ENCODE assay signal across 11 cellular contexts in genomic region chr17:15273141-15273793, GRCh38. TPM values are rescaled to one million over a fixed set of nuclear protein-coding genes. Genes with fewer than 3 reads are reported as not detected.
A peak's percentile ranks its signal among the peaks of the same experiment; 100 is the strongest.
DNase-seq lines count a peak whose midpoint lies in the region; TF ChIP-seq lines count a peak whose summit lies in the region.
"Had no signal": no experiment of that assay in that cellular context is flagged by ENCODE, and none has a peak within 500 bp of the region (broad histone marks: within the 10 kb centered on the region; RNA-seq: fewer than 3 reads in every experiment).

No MANE protein-coding gene starts in this region.

- H3K27me3 ChIP-seq in SK-N-SH (ENCODE audit: insufficient read depth): no peaks in the 10 kb centered on the region
- H3K27me3 ChIP-seq in thyroid gland: no peaks in the 10 kb centered on the region
- H3K27me3 ChIP-seq in dorsolateral prefrontal cortex: no peaks in the 10 kb centered on the region
- H3K27me3 ChIP-seq: ascending aorta had no signal

- no peaks in the 10 kb centered on the region for H3K79me2 ChIP-seq in SK-N-SH (ENCODE audit: insufficient read depth)

- POLR2A ChIA-PET in SK-N-SH (lab: Yijun Ruan, JAX): interaction anchor here (1.1 kb wide), 1 partner anchor 10 kb away, joined by 3 read pairs; no protein-coding TSS in a partner anchor

- H3K9me3 ChIP-seq in SK-N-SH (no peaks in the 10 kb centered on the region), thyroid gland (no peaks in the 10 kb centered on the region)
- H3K9me3 ChIP-seq: ascending aorta, HAP-1 had no signal

- H3K27ac ChIP-seq in SK-N-SH (ENCODE audit: low read depth in 2 of 2, low read length in 1 of 2): no peak overlapping the region
- H3K27ac ChIP-seq in thyroid gland: no peak overlapping the region
- no peak overlapping the region for H3K27ac ChIP-seq in dorsolateral prefrontal cortex
- H3K27ac ChIP-seq: ascending aorta had no signal

- DNase-seq in Daoy (ENCODE audit: low read depth) (peak; percentile 30), SK-N-SH (no peak), fibroblast of villous mesenchyme (ENCODE audit: low read depth) (peak; percentile 97), skeletal muscle cell (ENCODE audit: low read depth) (peak; percentile 81), NCI-H510A (lab: John Stamatoyannopoulos, UW) (no peak), thyroid gland (no peak), dorsolateral prefrontal cortex (no peak)
- no peak for DNase-seq in NK-92 treated with Interleukin-12 subunit alpha and Interleukin-12 subunit beta, amount 100 ng/mL, for 24 hours (lab: John Stamatoyannopoulos, UW)
- DNase-seq: NCI-H1417 treated with DMSO at 0.1 percent for 48 hours had no signal

- WGBS in SK-N-SH (ENCODE audit: low lambda C conversion rate): 56% methylated on average over 5 of the region's 5 CpGs
- WGBS in thyroid gland, 2 donors: 81 to 84% methylated on average over 5 of the region's 5 CpGs

- no peaks in the 10 kb centered on the region for H3F3A ChIP-seq in SK-N-SH (replicated peaks; ENCODE audit: insufficient read depth)

- H3K4me1 ChIP-seq in SK-N-SH (ENCODE audit: control insufficient read depth in 1 of 2, insufficient read depth in 2 of 2, low read depth in 1 of 2, low read length in 1 of 2): no peaks in the 10 kb centered on the region; a peak in 1 of 4 replicates
- peaks cover 5 to 17% of the 10 kb centered on the region in 2 donors for H3K4me1 ChIP-seq in thyroid gland
- H3K4me1 ChIP-seq: ascending aorta, HAP-1 had no signal

- H3K4me3 ChIP-seq in SK-N-SH (ENCODE audit: low read depth in 2 of 2, low read length in 1 of 2): no peak overlapping the region
- H3K4me3 ChIP-seq in fibroblast of villous mesenchyme (ENCODE audit: low read depth, low read length): no peak overlapping the region
- H3K4me3 ChIP-seq in skeletal muscle cell (ENCODE audit: low read depth, low read length): no peak overlapping the region
- no peak overlapping the region for H3K4me3 ChIP-seq in thyroid gland (replicated peaks in 1 of 3)
- H3K4me3 ChIP-seq in dorsolateral prefrontal cortex: no peak overlapping the region
- H3K4me3 ChIP-seq: ascending aorta, HAP-1 had no signal

- TF ChIP-seq CTCF in SK-N-SH (IDR thresholded peaks at IDR 0.05): no peak
- TF ChIP-seq CTCF in fibroblast of villous mesenchyme (IDR thresholded peaks at IDR 0.05; ENCODE audit: insufficient read depth, low read depth, low read length): no peak
- TF ChIP-seq CTCF in thyroid gland (IDR thresholded peaks at IDR 0.05): no peak
- TF ChIP-seq CTCF in dorsolateral prefrontal cortex (IDR thresholded peaks at IDR 0.05 in 54 of 56, conservative IDR thresholded peaks at IDR 0.05 in 2 of 56; ENCODE audit: low read depth in 1 of 56, partially characterized antibody in 56 of 56): no peak

- intact Hi-C loops in thyroid gland (cut with DNase I): loop anchor here (10.0 kb wide), 1 partner anchor 132 kb away; no protein-coding TSS in a partner anchor
- intact Hi-C loops in dorsolateral prefrontal cortex (cut with DNase I): no loop called here

- TF ChIP-seq EP300 in SK-N-SH (IDR thresholded peaks at IDR 0.05; ENCODE audit: borderline replicate concordance in 1 of 2, low read depth in 1 of 2, low read length in 1 of 2): no peak

- no peak overlapping the region for H3K9ac ChIP-seq in SK-N-SH

- CTCF ChIA-PET in SK-N-SH (lab: Yijun Ruan, JAX): interaction anchor here (1.0 to 1.2 kb wide), 3 partner anchors 10 to 230 kb away, joined by 3 read pairs; no protein-coding TSS in a partner anchor

- TF ChIP-seq POLR2A in thyroid gland (IDR thresholded peaks at IDR 0.05): no peak

- H4K20me1 ChIP-seq in SK-N-SH (ENCODE audit: insufficient read depth): no peaks in the 10 kb centered on the region

- no peak for TF ChIP-seq RAD21 in SK-N-SH (IDR thresholded peaks at IDR 0.05; ENCODE audit: low read length)

- H3K4me2 ChIP-seq in SK-N-SH: no peak overlapping the region

- H3K9me2 ChIP-seq in SK-N-SH: no peaks in the 10 kb centered on the region

- H2AFZ ChIP-seq in SK-N-SH (ENCODE audit: low read depth): no peak overlapping the region

- H3K36me3 ChIP-seq in SK-N-SH (replicated peaks in 1 of 2; ENCODE audit: control insufficient read depth in 1 of 2, insufficient read depth in 2 of 2, low read length in 1 of 2): no peaks in the 10 kb centered on the region
- H3K36me3 ChIP-seq in thyroid gland: no peaks in the 10 kb centered on the region
- H3K36me3 ChIP-seq: ascending aorta, HAP-1 had no signal

TF ChIP-seq in SK-N-SH, 30 proteins besides CTCF, POLR2A, EP300 and RAD21 (continues in another document):
- no peak for TF ChIP-seq SIN3A (IDR thresholded peaks at IDR 0.05; ENCODE audit: borderline replicate concordance, low read depth, low read length)
- TF ChIP-seq TCF12 (IDR thresholded peaks at IDR 0.05): peak; percentile 37; the same call in 1 of the 2 replicates
- TF ChIP-seq RFX5 (IDR thresholded peaks at IDR 0.05; ENCODE audit: low read length): no peak
- no peak for TF ChIP-seq USF2 (IDR thresholded peaks at IDR 0.05; ENCODE audit: borderline replicate concordance, low read depth, low read length)
- TF ChIP-seq SMC3 (IDR thresholded peaks at IDR 0.05; ENCODE audit: low read depth, low read length): no peak
- no peak for TF ChIP-seq POLR2AphosphoS5 (IDR thresholded peaks at IDR 0.05; ENCODE audit: low read depth, low read length)
- TF ChIP-seq ZBTB33 (IDR thresholded peaks at IDR 0.05; ENCODE audit: borderline replicate concordance, low read depth): no peak
- TF ChIP-seq JUND (IDR thresholded peaks at IDR 0.05): no peak; the same call in 1 of the 2 replicates
- no peak for TF ChIP-seq FOXJ3 (CRISPR knock-in tag; IDR thresholded peaks at IDR 0.05)
- no peak for TF ChIP-seq MEF2A (IDR thresholded peaks at IDR 0.05; ENCODE audit: borderline replicate concordance, low read depth)
- no peak for TF ChIP-seq USF1 (IDR thresholded peaks at IDR 0.05; ENCODE audit: borderline replicate concordance, low read depth)
- TF ChIP-seq, protein P1, sequence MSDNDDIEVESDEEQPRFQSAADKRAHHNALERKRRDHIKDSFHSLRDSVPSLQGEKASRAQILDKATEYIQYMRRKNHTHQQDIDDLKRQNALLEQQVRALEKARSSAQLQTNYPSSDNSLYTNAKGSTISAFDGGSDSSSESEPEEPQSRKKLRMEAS (IDR thresholded peaks at IDR 0.05; ENCODE audit: low read depth): no peak
- TF ChIP-seq, protein P2, sequence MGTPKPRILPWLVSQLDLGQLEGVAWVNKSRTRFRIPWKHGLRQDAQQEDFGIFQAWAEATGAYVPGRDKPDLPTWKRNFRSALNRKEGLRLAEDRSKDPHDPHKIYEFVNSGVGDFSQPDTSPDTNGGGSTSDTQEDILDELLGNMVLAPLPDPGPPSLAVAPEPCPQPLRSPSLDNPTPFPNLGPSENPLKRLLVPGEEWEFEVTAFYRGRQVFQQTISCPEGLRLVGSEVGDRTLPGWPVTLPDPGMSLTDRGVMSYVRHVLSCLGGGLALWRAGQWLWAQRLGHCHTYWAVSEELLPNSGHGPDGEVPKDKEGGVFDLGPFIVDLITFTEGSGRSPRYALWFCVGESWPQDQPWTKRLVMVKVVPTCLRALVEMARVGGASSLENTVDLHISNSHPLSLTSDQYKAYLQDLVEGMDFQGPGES (IDR thresholded peaks at IDR 0.05; ENCODE audit: low read depth, low read length): no peak
- no peak for TF ChIP-seq RCOR1 (IDR thresholded peaks at IDR 0.05; ENCODE audit: low read length)
- TF ChIP-seq GATA2 (CRISPR knock-in tag; IDR thresholded peaks at IDR 0.05): no peak
- TF ChIP-seq MXI1 (IDR thresholded peaks at IDR 0.05; ENCODE audit: low read depth, low read length): no peak

RNA-seq across cellular contexts. Expression of gene PMP22, which starts 8.1 kb away (rescaled TPM):
- 26.7 and 32.4 TPM in 2 replicates for total RNA-seq in Daoy (2014; rRNA removed; shearing (Covaris generic))
- polyA plus RNA-seq in SK-N-SH (2012; rRNA removed): 63.0 and 82.5 TPM in 2 replicates
- polyA plus RNA-seq in SK-N-SH (2012; cell fraction: cytosol; rRNA removed): 67.3 and 70.0 TPM in 2 replicates
- 45.2 and 46.8 TPM in 2 replicates for polyA plus RNA-seq in SK-N-SH (2012; cell fraction: nucleus; rRNA removed)
- total RNA-seq in fibroblast of villous mesenchyme (23.2 and 38.0 TPM in 2 replicates), thyroid gland (100 to 1,000 TPM in 2 of 4 donors, 10 to 100 TPM in 2; 61.0 to 254 (median 109) TPM), dorsolateral prefrontal cortex (100 to 1,000 TPM in 76 of 120 experiments, 10 to 100 TPM in 44; 40.1 to 373 (median 122) TPM)

Comparison
In these comparisons a context has a peak if more than half of its experiments do, and no peak if none do; other contexts are left out.
1. DNase-seq: peak in Daoy (single experiment), fibroblast of villous mesenchyme (single experiment) and skeletal muscle cell (single experiment); none in SK-N-SH (single experiment), NCI-H510A (single experiment), NK-92 treated with Interleukin-12 subunit alpha and Interleukin-12 subunit beta, amount 100 ng/mL, for 24 hours (single experiment), thyroid gland (0 of 2) and dorsolateral prefrontal cortex (0 of 10).